16 cellular contexts compared by ENCODE assay signal in genomic region chr6:155488197-155488596, GRCh38. TPM values are rescaled to one million over a fixed set of nuclear protein-coding genes. Genes with fewer than 3 reads are reported as not detected.
"Had no signal": no experiment of that assay in that cellular context is flagged by ENCODE, and none has a peak within 500 bp of the region (broad histone marks: within the 10 kb centered on the region; RNA-seq: fewer than 3 reads in every experiment).

No MANE protein-coding gene starts in this region.

RNA-seq across cellular contexts. Expression of gene NOX3, which starts 32.6 kb away (rescaled TPM):
- total RNA-seq: stomach, subcutaneous adipose tissue, suprapubic skin, temporal lobe, testis, thoracic aorta, thyroid gland, tibial nerve, transverse colon, upper lobe of left lung, upper lobe of right lung, ureter, urinary bladder, uterus, vagina had no signal
- polyA plus RNA-seq: stomach, thymus, urinary bladder had no signal
